ENCODE assay signal across 8 cellular contexts in genomic region chr5:131634666-131634995, GRCh38. TPM values are rescaled to one million over a fixed set of nuclear protein-coding genes. Genes with fewer than 3 reads are reported as not detected.
DNase-seq lines count a peak whose midpoint lies in the region; ATAC-seq and TF ChIP-seq lines count a peak whose summit lies in the region.

No MANE protein-coding gene starts in this region.

- H3K9me3 Mint-ChIP-seq in CD4-positive, alpha-beta memory T cell = peaks cover 0 to 2% (median 0%) of the 10 kb centered on the region in 8 donors

- H2AFZ ChIP-seq in hepatocyte = peak overlapping the region; percentile 30

- intact Hi-C loops in CD4-positive, alpha-beta memory T cell (cut with micrococcal nuclease) = loop anchor here (2.0 to 10.0 kb wide), 4 partner anchors 46 to 470 kb away; partner anchors contain the start of gene HINT1

- peak overlapping the region; percentile 97 for H3K27ac ChIP-seq in CD4-positive, alpha-beta memory T cell (ENCODE audit: low read depth, low read length)
- H3K27ac ChIP-seq in hepatocyte = peak overlapping the region; percentile 84

- H3K27ac Mint-ChIP-seq in CD4-positive, alpha-beta memory T cell = peak overlapping the region; percentile 97 to 100 (median 99)

- peak overlapping the region; percentile 78 for H3K4me2 ChIP-seq in hepatocyte

- peak in 3 of 5 donors; percentile 73 to 83 (median 73) for DNase-seq in CD4-positive, alpha-beta memory T cell
- DNase-seq in SIG-M5 (lab: John Stamatoyannopoulos, UW) (peak; percentile 23), adipocyte (ENCODE audit: low read depth) (peak; percentile 77), hepatocyte (ENCODE audit: low spot score) (peak; percentile 64), skeletal muscle cell (ENCODE audit: low read depth) (no peak), middle frontal gyrus (ENCODE audit: extremely low spot score, low spot score) (no peak)

- no peaks in the 10 kb centered on the region for H4K20me1 ChIP-seq in hepatocyte (ENCODE audit: insufficient read depth, poor library complexity, severe bottlenecking)

- peaks cover 60% of the 10 kb centered on the region for H3K4me1 ChIP-seq in CD4-positive, alpha-beta memory T cell (ENCODE audit: insufficient read depth, low read length)
- H3K4me1 ChIP-seq in adipocyte (ENCODE audit: control insufficient read depth, insufficient read depth, low read length) (peaks cover 35% of the 10 kb centered on the region), hepatocyte (ENCODE audit: insufficient read depth) (peaks cover 22% of the 10 kb centered on the region)

- H3K79me2 ChIP-seq in hepatocyte = peaks cover 43% of the 10 kb centered on the region

- peak overlapping the region; percentile 96 for H3K9ac ChIP-seq in adipocyte (ENCODE audit: low read length)

- H3K9me3 ChIP-seq in CD4-positive, alpha-beta memory T cell (ENCODE audit: control insufficient read depth in 1 of 2, low read length in 2 of 2) = no peaks in the 10 kb centered on the region
- H3K9me3 ChIP-seq in adipocyte (ENCODE audit: control insufficient read depth, low read length) (no peaks in the 10 kb centered on the region), hepatocyte (ENCODE audit: low read depth) (no peaks in the 10 kb centered on the region)

- no peaks in the 10 kb centered on the region for H3K27me3 ChIP-seq in CD4-positive, alpha-beta memory T cell (ENCODE audit: insufficient read depth, low read length)
- no peaks in the 10 kb centered on the region for H3K27me3 ChIP-seq in adipocyte (replicated peaks; ENCODE audit: control insufficient read depth, insufficient read depth, low read length)
- no peaks in the 10 kb centered on the region for H3K27me3 ChIP-seq in hepatocyte

- TF ChIP-seq CTCF in hepatocyte (IDR thresholded peaks at IDR 0.05; ENCODE audit: poor library complexity) = no peak

- H3K4me3 Mint-ChIP-seq in CD4-positive, alpha-beta memory T cell = peak overlapping the region; percentile 92 to 99 (median 95)

- CTCF ChIA-PET in CD4-positive, alpha-beta memory T cell (lab: Charles Lee; ENCODE audit: partially characterized antibody) = no interaction called here

- peaks cover 18 to 35% (median 23%) of the 10 kb centered on the region in 4 donors for H3K4me1 Mint-ChIP-seq in CD4-positive, alpha-beta memory T cell

- ATAC-seq in GM19351 (IDR thresholded peaks at IDR 0.05; ENCODE audit: unreplicated experiment) (peak; percentile 19), HG03442 (IDR thresholded peaks at IDR 0.05; ENCODE audit: unreplicated experiment) (peak; percentile 17)

- POLR2A ChIA-PET in CD4-positive, alpha-beta memory T cell (lab: Charles Lee; ENCODE audit: partially characterized antibody) = no interaction called here

- no peaks in the 10 kb centered on the region for H3K9me2 ChIP-seq in hepatocyte (replicated peaks; ENCODE audit: insufficient read depth)

- no peaks in the 10 kb centered on the region for H3K36me3 ChIP-seq in CD4-positive, alpha-beta memory T cell (ENCODE audit: insufficient read depth, low read length)
- no peaks in the 10 kb centered on the region for H3K36me3 ChIP-seq in adipocyte (ENCODE audit: control insufficient read depth, insufficient read depth, low read length, severe bottlenecking)
- H3K36me3 ChIP-seq in hepatocyte (replicated peaks; ENCODE audit: insufficient read depth, low read depth) = no peaks in the 10 kb centered on the region

- 2% methylated on average over 21 of the region's 21 CpGs for WGBS in hepatocyte (ENCODE audit: low lambda C conversion rate, missing lambda C conversion rate)

- H3K36me3 Mint-ChIP-seq in CD4-positive, alpha-beta memory T cell = peaks cover 0 to 16% of the 10 kb centered on the region in 2 donors

- no peaks in the 10 kb centered on the region for H3K27me3 Mint-ChIP-seq in CD4-positive, alpha-beta memory T cell

- peak overlapping the region; percentile 67 to 98 for H3K4me3 ChIP-seq in CD4-positive, alpha-beta memory T cell (ENCODE audit: low read length in 2 of 2)
- H3K4me3 ChIP-seq in adipocyte (ENCODE audit: low read length) = peak overlapping the region; percentile 97
- H3K4me3 ChIP-seq in hepatocyte = peak overlapping the region; percentile 29
- peak overlapping the region; percentile 95 for H3K4me3 ChIP-seq in skeletal muscle cell (ENCODE audit: low read depth, low read length)

RNA-seq across cellular contexts. Expression of gene RAPGEF6, which starts 0.4 kb away (rescaled TPM):
- 100 to 1,000 TPM; 114 to 121 TPM for total RNA-seq in CD4-positive, alpha-beta memory T cell
- polyA plus RNA-seq in CD4-positive, alpha-beta memory T cell = 10 to 100 TPM; 18.0 to 31.8 TPM
- 13.3 and 13.7 TPM in 2 replicates for total RNA-seq in hepatocyte
- polyA plus RNA-seq in hepatocyte = 4.2 and 4.7 TPM in 2 replicates

Comparison
In these comparisons a context has a peak if more than half of its experiments do, and no peak if none do; other contexts are left out.
1. DNase-seq: peak in CD4-positive, alpha-beta memory T cell (3 of 5), SIG-M5 (single experiment), adipocyte (single experiment) and hepatocyte (single experiment); none in skeletal muscle cell (single experiment) and middle frontal gyrus (single experiment).
2. H3K4me3 ChIP-seq: peak in every context shown above with its lines; median percentile 97 in adipocyte; 95 in skeletal muscle cell; 82 in CD4-positive, alpha-beta memory T cell; 29 in hepatocyte.